In genomic region chr14:77799863-77800730, GRCh38 we compare ENCODE assay signal across 8 cellular contexts. TPM values are rescaled to one million over a fixed set of nuclear protein-coding genes. Genes with fewer than 3 reads are reported as not detected.
A peak's percentile ranks its signal among the peaks of the same experiment; 100 is the strongest.
DNase-seq lines count a peak whose midpoint lies in the region; ATAC-seq, FAIRE-seq and TF ChIP-seq lines count a peak whose summit lies in the region.

Gene ADCK1 (plus strand): TSS chr14:77800109. CDS start chr14:77818979, 18,870 bp downstream.

- DNase-seq in Daoy (ENCODE audit: low read depth) = peak; percentile 89
- peak; percentile 43 for DNase-seq in RCC 7860 (ENCODE audit: low spot score)
- DNase-seq in activated T-helper 1 cell treated with anti-CD3 and anti-CD28 coated beads, Interleukin-2, amount 50 U/mL, for 16 hours (ENCODE audit: low read depth in 1 of 2, low spot score in 1 of 2) = peak; percentile 71 to 74
- peak; percentile 77 to 78 for DNase-seq in fibroblast of lung (ENCODE audit: low read depth in 2 of 2)
- DNase-seq in naive thymus-derived CD8-positive, alpha-beta T cell = peak; percentile 69 to 91 (median 80)
- DNase-seq in stimulated activated naive CD4-positive, alpha-beta T cell (lab: John Stamatoyannopoulos, UW) = peak; percentile 68 to 92 (median 82)

- H2AFZ ChIP-seq in KMS-11 (ENCODE audit: low read depth) (peak within 1 kb of the TSS; percentile 78), fibroblast of lung (ENCODE audit: low read length) (peak within 1 kb of the TSS; percentile 91)

- H3K4me3 ChIP-seq in KMS-11 (IDR thresholded peaks at IDR 0.05; ENCODE audit: insufficient read depth, low read depth, low read length) (no peak within 1 kb of the TSS), fibroblast of lung (replicated peaks in 1 of 4; ENCODE audit: control extremely low read depth in 1 of 4, insufficient read depth in 1 of 4, low read depth in 3 of 4, low read length in 4 of 4) (peak within 1 kb of the TSS; percentile 74 to 86 (median 80))

- no peaks in the 10 kb centered on the region for H3K36me3 Mint-ChIP-seq in naive thymus-derived CD8-positive, alpha-beta T cell

- ATAC-seq in GM21786 (IDR thresholded peaks at IDR 0.05; ENCODE audit: unreplicated experiment) = peak; percentile 91
- ATAC-seq in naive thymus-derived CD8-positive, alpha-beta T cell = peak; percentile 91 to 92

- H3K4me1 Mint-ChIP-seq in naive thymus-derived CD8-positive, alpha-beta T cell = peaks cover 3 to 28% (median 14%) of the 10 kb centered on the region in 4 donors

- peak within 1 kb of the TSS; percentile 84 to 91 (median 87) for H3K4me3 Mint-ChIP-seq in naive thymus-derived CD8-positive, alpha-beta T cell

- H3K27ac Mint-ChIP-seq in naive thymus-derived CD8-positive, alpha-beta T cell = peak within 1 kb of the TSS; percentile 66 to 93 (median 88)

- no peaks in the 10 kb centered on the region for H3K27me3 ChIP-seq in KMS-11 (ENCODE audit: insufficient read depth, low read depth)
- no peaks in the 10 kb centered on the region for H3K27me3 ChIP-seq in fibroblast of lung (ENCODE audit: control insufficient read depth, insufficient read depth, low read length)

- no peaks in the 10 kb centered on the region for H3K27me3 Mint-ChIP-seq in naive thymus-derived CD8-positive, alpha-beta T cell

- H3K4me2 ChIP-seq in KMS-11 (peak within 1 kb of the TSS; percentile 66), fibroblast of lung (ENCODE audit: extremely low read depth, insufficient read depth, low read length) (peak within 1 kb of the TSS; percentile 93)

- peak within 1 kb of the TSS; percentile 57 for H3K27ac ChIP-seq in KMS-11
- peak within 1 kb of the TSS; percentile 76 for H3K27ac ChIP-seq in fibroblast of lung (ENCODE audit: insufficient read depth, low read length)

- H3K36me3 ChIP-seq in KMS-11 (ENCODE audit: insufficient read depth) (no peaks in the 10 kb centered on the region), fibroblast of lung (ENCODE audit: control insufficient read depth, insufficient read depth, low read length) (no peaks in the 10 kb centered on the region)

- FAIRE-seq in RCC 7860 (lab: Jason Lieb, UNC) = no peak

- H3K9ac ChIP-seq in KMS-11 (peak within 1 kb of the TSS; percentile 76), fibroblast of lung (ENCODE audit: insufficient read depth, low read length) (peak within 1 kb of the TSS; percentile 72)

- no peaks in the 10 kb centered on the region for H3K9me3 ChIP-seq in fibroblast of lung (ENCODE audit: control insufficient read depth, insufficient read depth, low read depth, low read length)

- H3K9me3 Mint-ChIP-seq in naive thymus-derived CD8-positive, alpha-beta T cell = no peaks in the 10 kb centered on the region

- no peak for TF ChIP-seq CTCF in KMS-11 (conservative IDR thresholded peaks at IDR 0.05; ENCODE audit: low read depth, low read length)
- TF ChIP-seq CTCF in fibroblast of lung (conservative IDR thresholded peaks at IDR 0.05 in 1 of 2, IDR thresholded peaks at IDR 0.05 in 1 of 2; ENCODE audit: low read depth in 1 of 2, low read length in 2 of 2) = peak; percentile 35 to 49

- no peaks in the 10 kb centered on the region for H4K20me1 ChIP-seq in KMS-11 (ENCODE audit: insufficient read depth)
- no peaks in the 10 kb centered on the region for H4K20me1 ChIP-seq in fibroblast of lung (ENCODE audit: control insufficient read depth, extremely low read depth, insufficient read depth, low read length)

- POLR2A ChIA-PET in naive thymus-derived CD8-positive, alpha-beta T cell (lab: Charles Lee) = interaction anchor here (0.6 to 1.9 kb wide), 4 partner anchors 9 to 94 kb away, joined by 3 to 15 read pairs (median 3); partner anchors contain the start of gene SNW1

- no peaks in the 10 kb centered on the region for H3K79me2 ChIP-seq in KMS-11 (ENCODE audit: insufficient read depth, low read depth)
- H3K79me2 ChIP-seq in fibroblast of lung (ENCODE audit: control insufficient read depth, insufficient read depth, low read length) = no peaks in the 10 kb centered on the region

- no peaks in the 10 kb centered on the region for H3K4me1 ChIP-seq in KMS-11 (ENCODE audit: low read depth, poor library complexity, severe bottlenecking)
- no peaks in the 10 kb centered on the region for H3K4me1 ChIP-seq in fibroblast of lung (ENCODE audit: control insufficient read depth, extremely low read depth, insufficient read depth, low read length)

RNA-seq across cellular contexts. Expression of gene ADCK1, which starts in this region (rescaled TPM):
- 1.4 and 5.4 TPM in 2 replicates for total RNA-seq in Daoy (2014; rRNA removed; shearing (Covaris generic))
- 4.6 and 5.4 TPM in 2 replicates for total RNA-seq in fibroblast of lung
- 4.8 and 5.4 TPM in 2 replicates for polyA plus RNA-seq in fibroblast of lung
- 4.2 and 4.4 TPM in 2 replicates for polyA plus RNA-seq in fibroblast of lung (2012)
- polyA minus RNA-seq in fibroblast of lung (ENCODE audit: low replicate concordance) = 7.5 and 18.0 TPM in 2 replicates
- total RNA-seq in naive thymus-derived CD8-positive, alpha-beta T cell = 1 to 10 TPM; 7.0 to 7.3 TPM
- polyA plus RNA-seq in naive thymus-derived CD8-positive, alpha-beta T cell = 1 to 10 TPM; 5.2 to 7.0 (median 6.8) TPM
